13 cellular contexts compared by ENCODE assay signal in genomic region chr4:8072235-8072968, GRCh38.
DNase-seq lines count a peak whose midpoint lies in the region; TF ChIP-seq lines count a peak whose summit lies in the region.
"Had no signal": no experiment of that assay in that cellular context is flagged by ENCODE, and none has a peak within 500 bp of the region (broad histone marks: within the 10 kb centered on the region; RNA-seq: fewer than 3 reads in every experiment).

No MANE protein-coding gene starts in this region.

- H3K9me3 ChIP-seq in HEK293 (ENCODE audit: control insufficient read depth, insufficient read depth, low read depth, low read length) (no peaks in the 10 kb centered on the region), neural progenitor cell (ENCODE audit: low read depth) (no peaks in the 10 kb centered on the region), right atrium auricular region (no peaks in the 10 kb centered on the region)
- H3K9me3 ChIP-seq: BE2C had no signal

- no peaks in the 10 kb centered on the region for H3K4me1 ChIP-seq in HEK293 (ENCODE audit: control insufficient read depth, insufficient read depth, low read length)
- peaks cover 27% of the 10 kb centered on the region for H3K4me1 ChIP-seq in neural progenitor cell
- peaks cover 0 to 5% of the 10 kb centered on the region in 2 donors for H3K4me1 ChIP-seq in right atrium auricular region

- peak overlapping the region; percentile 69 for H3K4me2 ChIP-seq in neural progenitor cell
- H3K4me2 ChIP-seq: KMS-11 had no signal

- H3K4me1 Mint-ChIP-seq in neural progenitor cell, result peaks cover 23% of the 10 kb centered on the region
- H3K4me1 Mint-ChIP-seq: CD8-positive, alpha-beta memory T cell had no signal

- H4K20me1 ChIP-seq in neural progenitor cell (ENCODE audit: low read depth), result no peaks in the 10 kb centered on the region

- H3K4me3 ChIP-seq in HEK293 (ENCODE audit: low read depth, low read length), result no peak overlapping the region
- no peak overlapping the region for H3K4me3 ChIP-seq in neural progenitor cell
- no peak overlapping the region for H3K4me3 ChIP-seq in right atrium auricular region
- H3K4me3 ChIP-seq: GM23248 had no signal

- H3K27me3 ChIP-seq in neural progenitor cell, result no peaks in the 10 kb centered on the region
- H3K27me3 ChIP-seq in right atrium auricular region, result no peaks in the 10 kb centered on the region
- H3K27me3 ChIP-seq: BE2C had no signal

- POLR2A ChIA-PET in HEK293 (lab: Yijun Ruan, JAX), result no interaction called here

- H3F3A ChIP-seq in neural progenitor cell (ENCODE audit: low read depth), result no peaks in the 10 kb centered on the region

- no peak overlapping the region for H3K9ac ChIP-seq in neural progenitor cell
- H3K9ac ChIP-seq: GM23248, KMS-11 had no signal

- no peaks in the 10 kb centered on the region for H3K9me3 Mint-ChIP-seq in neural progenitor cell
- H3K9me3 Mint-ChIP-seq: CD8-positive, alpha-beta memory T cell had no signal

- H3K27me3 Mint-ChIP-seq in neural progenitor cell (ENCODE audit: insufficient read depth, low read depth), result peaks cover 4% of the 10 kb centered on the region

- H3K4me3 Mint-ChIP-seq in neural progenitor cell, result peak overlapping the region; percentile 40
- H3K4me3 Mint-ChIP-seq: CD8-positive, alpha-beta memory T cell had no signal

- H3K27ac ChIP-seq in HEK293 (ENCODE audit: extremely low read depth, low read depth, low read length), result no peak overlapping the region
- H3K27ac ChIP-seq in cingulate gyrus (ENCODE audit: low read depth, low read length), result peak overlapping the region; percentile 47
- no peak overlapping the region for H3K27ac ChIP-seq in neural progenitor cell
- H3K27ac ChIP-seq in right atrium auricular region, result no peak overlapping the region
- H3K27ac ChIP-seq: GM23248, KMS-11 had no signal

- H3K36me3 Mint-ChIP-seq in neural progenitor cell, result no peaks in the 10 kb centered on the region
- H3K36me3 Mint-ChIP-seq: CD8-positive, alpha-beta memory T cell had no signal

- peak overlapping the region; percentile 42 for H2AFZ ChIP-seq in neural progenitor cell (replicated peaks)
- H2AFZ ChIP-seq: GM23248 had no signal

- H3K27ac Mint-ChIP-seq in neural progenitor cell, result no peak overlapping the region
- H3K27ac Mint-ChIP-seq: CD8-positive, alpha-beta memory T cell had no signal

- CTCF ChIA-PET in HEK293 (lab: Yijun Ruan, JAX), result interaction anchor here (0.6 kb wide), 1 partner anchor 1923 kb away, joined by 4 read pairs; no protein-coding TSS in a partner anchor

- DNase-seq in neural progenitor cell (ENCODE audit: low spot score) (no peak), right atrium auricular region (ENCODE audit: low spot score) (no peak), kidney tubule cell (ENCODE audit: low spot score) (no peak), GDM1 (lab: John Stamatoyannopoulos, UW) (no peak)
- no peak for DNase-seq in activated CD8-positive, alpha-beta memory T cell treated with anti-CD3 and anti-CD28 coated beads, Interleukin-2, amount 50 U/mL, for 48 hours
- DNase-seq: CD8-positive, alpha-beta memory T cell; DMS79; GM23248; NCI-H510A treated with DMSO at 0.1 percent for 48 hours had no signal

- no peak for TF ChIP-seq CTCF in HEK293 (tag by site-specific recombination; IDR thresholded peaks at IDR 0.05)
- no peak for TF ChIP-seq CTCF in neural progenitor cell (IDR thresholded peaks at IDR 0.05)
- no peak for TF ChIP-seq CTCF in right atrium auricular region (IDR thresholded peaks at IDR 0.05)

- no peaks in the 10 kb centered on the region for H3K79me2 ChIP-seq in neural progenitor cell (ENCODE audit: low read depth)

- no peaks in the 10 kb centered on the region for H3K36me3 ChIP-seq in HEK293 (ENCODE audit: control insufficient read depth in 2 of 2, insufficient read depth in 1 of 2, low read length in 2 of 2)
- no peaks in the 10 kb centered on the region for H3K36me3 ChIP-seq in neural progenitor cell
- no peaks in the 10 kb centered on the region for H3K36me3 ChIP-seq in right atrium auricular region
- H3K36me3 ChIP-seq: BE2C had no signal

TF ChIP-seq in HEK293, 187 proteins besides CTCF, POLR2A, EP300 and RAD21:
- no peak for TF ChIP-seq ZNF133 (tag by site-specific recombination; IDR thresholded peaks at IDR 0.05)
- no peak for TF ChIP-seq SP2 (tag by site-specific recombination; IDR thresholded peaks at IDR 0.05)
- peak; percentile 56 for TF ChIP-seq EGR2 (tag by site-specific recombination; IDR thresholded peaks at IDR 0.05; ENCODE audit: low read depth)
- no peak for TF ChIP-seq YY2 (tag by site-specific recombination; IDR thresholded peaks at IDR 0.05)
- TF ChIP-seq ZFHX2 (tag by site-specific recombination; conservative IDR thresholded peaks at IDR 0.05), result 0 out of 2 replicates have a peak, but pooled peaks have one; percentile 42
- no peak for TF ChIP-seq GLIS1 (tag by site-specific recombination; IDR thresholded peaks at IDR 0.05)
